25 cellular contexts compared by ENCODE assay signal in the genomic region with DNA sequence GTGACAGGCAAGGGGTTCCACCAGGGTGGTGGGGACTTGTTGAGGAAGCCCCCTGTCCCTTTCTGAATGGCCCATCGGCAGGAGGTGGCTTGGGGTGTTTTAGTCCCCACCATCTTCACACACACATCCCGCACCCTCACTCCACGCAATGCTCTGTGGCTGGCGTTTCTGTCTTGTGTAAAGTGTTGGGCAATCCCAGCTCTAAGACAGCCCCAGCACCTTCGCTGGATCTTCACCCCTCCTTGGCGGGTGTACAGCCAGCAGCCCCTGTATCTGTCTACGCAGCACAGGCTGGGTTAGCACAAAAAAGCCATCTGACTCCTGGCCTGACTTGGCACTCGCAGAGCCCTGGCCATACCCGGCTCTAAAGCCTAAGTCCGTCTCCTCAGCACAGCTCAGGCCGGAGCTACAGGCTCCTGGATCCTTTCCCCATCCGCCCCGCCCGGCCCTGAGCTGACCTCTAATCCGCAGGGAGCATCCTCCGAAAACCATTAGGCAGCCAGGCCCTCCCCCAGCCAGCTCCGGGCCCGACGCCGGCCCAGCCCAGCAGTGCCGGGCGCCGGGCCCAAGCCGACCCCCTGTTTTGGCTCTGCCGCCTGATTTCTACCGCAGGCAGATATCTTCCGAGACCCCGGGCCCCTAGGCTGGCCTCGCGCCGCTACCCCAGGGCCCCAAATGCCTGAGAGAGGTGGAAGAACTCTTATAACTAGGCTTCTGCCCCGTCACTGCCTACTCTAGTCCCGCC. TPM values are rescaled to one million over a fixed set of nuclear protein-coding genes. Genes with fewer than 3 reads are reported as not detected.
DNase-seq lines count a peak whose midpoint lies in the region; ATAC-seq, FAIRE-seq and TF ChIP-seq lines count a peak whose summit lies in the region.
"Had no signal": no experiment of that assay in that cellular context is flagged by ENCODE, and none has a peak within 500 bp of the region (broad histone marks: within the 10 kb centered on the region; RNA-seq: fewer than 3 reads in every experiment).

No MANE protein-coding gene starts in this region.

- DNase-seq in WERI-Rb-1, result peak; percentile 56
- peak; percentile 47 for DNase-seq in fibroblast of mammary gland (ENCODE audit: low read depth)
- DNase-seq in iPS-NIHi7 (ENCODE audit: extremely low spot score), result peak; percentile 45
- DNase-seq in type B pancreatic cell (ENCODE audit: extremely low spot score, unreplicated experiment), result no peak
- DNase-seq in NCI-H1694 (lab: John Stamatoyannopoulos, UW), result no peak
- no peak for DNase-seq in frontal cortex (ENCODE audit: low spot score in 2 of 2)
- DNase-seq: activated naive CD8-positive, alpha-beta T cell treated with anti-CD3 and anti-CD28 coated beads for 36 hours; brain microvascular endothelial cell; erythroblast; GDM1; NCI-H1417 treated with DMSO at 0.1 percent for 48 hours; NCI-H2171 treated with DMSO at 0.1 percent for 48 hours; NCI-H82; occipital lobe; PC-3; stimulated activated CD4-positive, alpha-beta T cell treated with anti-CD3 and anti-CD28 coated beads, Interleukin-2, amount 100 ng/mL, for 48 hours had no signal

- H3K27me3 ChIP-seq in WERI-Rb-1 (ENCODE audit: insufficient read depth, low read depth, severe bottlenecking), result no peaks in the 10 kb centered on the region

- H3K36me3 Mint-ChIP-seq in type B pancreatic cell, result no peaks in the 10 kb centered on the region
- H3K36me3 Mint-ChIP-seq: activated naive CD8-positive, alpha-beta T cell treated with anti-CD3 and anti-CD28 coated beads for 36 hours had no signal

- H3K36me3 ChIP-seq in WERI-Rb-1, result no peaks in the 10 kb centered on the region
- H3K36me3 ChIP-seq: brain microvascular endothelial cell had no signal

- no peak for FAIRE-seq in frontal cortex (lab: Jason Lieb, UNC)
- FAIRE-seq: D721Med, GM12891, HTR-8/SVneo had no signal

- H3K4me1 Mint-ChIP-seq in type B pancreatic cell (ENCODE audit: unreplicated experiment), result peaks cover 18% of the 10 kb centered on the region
- H3K4me1 Mint-ChIP-seq: activated naive CD8-positive, alpha-beta T cell treated with anti-CD3 and anti-CD28 coated beads for 36 hours had no signal

- H3K9me3 ChIP-seq in WERI-Rb-1 (ENCODE audit: severe bottlenecking), result no peaks in the 10 kb centered on the region

- peak overlapping the region; percentile 65 for H3K27ac Mint-ChIP-seq in type B pancreatic cell
- H3K27ac Mint-ChIP-seq: activated naive CD8-positive, alpha-beta T cell treated with anti-CD3 and anti-CD28 coated beads for 36 hours; activated T-helper 1 cell treated with anti-CD3 and anti-CD28 coated beads, Interleukin-12 subunit alpha, Interleukin-12 subunit beta, Interleukin-2, Interleukin-4 antibody, amounts not matched to agents 30 ng/mL and 10 ng/mL and 1 ng/mL, durations not matched to agents 14 hours and 24 hours and 36 hours; T-helper 2 cell treated with Interferon-gamma antibody and Interleukin-4, amounts not matched to agents 5 μg/mL and 100 μg/mL, for 36 hours had no signal

- H3K9me3 Mint-ChIP-seq in type B pancreatic cell, result no peaks in the 10 kb centered on the region
- H3K9me3 Mint-ChIP-seq: activated naive CD8-positive, alpha-beta T cell treated with anti-CD3 and anti-CD28 coated beads for 36 hours; activated T-helper 1 cell treated with anti-CD3 and anti-CD28 coated beads, Interleukin-12 subunit alpha, Interleukin-12 subunit beta, Interleukin-2, Interleukin-4 antibody, amounts not matched to agents 30 ng/mL and 10 ng/mL and 1 ng/mL, durations not matched to agents 14 hours and 24 hours and 36 hours; T-helper 2 cell treated with Interferon-gamma antibody and Interleukin-4, amounts not matched to agents 5 μg/mL and 100 μg/mL, for 36 hours had no signal

- TF ChIP-seq CTCF in WERI-Rb-1 (IDR thresholded peaks at IDR 0.05; ENCODE audit: low read depth, low read length), result no peak
- TF ChIP-seq CTCF in fibroblast of mammary gland (conservative IDR thresholded peaks at IDR 0.05; ENCODE audit: control insufficient read depth, insufficient read depth, low read depth, low read length), result no peak
- no peak for TF ChIP-seq CTCF in type B pancreatic cell (conservative IDR thresholded peaks at IDR 0.05)

- H3K4me3 Mint-ChIP-seq in type B pancreatic cell, result no peak overlapping the region
- H3K4me3 Mint-ChIP-seq: activated naive CD8-positive, alpha-beta T cell treated with anti-CD3 and anti-CD28 coated beads for 36 hours; activated T-helper 1 cell treated with anti-CD3 and anti-CD28 coated beads, Interleukin-12 subunit alpha, Interleukin-12 subunit beta, Interleukin-2, Interleukin-4 antibody, amounts not matched to agents 30 ng/mL and 10 ng/mL and 1 ng/mL, durations not matched to agents 14 hours and 24 hours and 36 hours; T-helper 2 cell treated with Interferon-gamma antibody and Interleukin-4, amounts not matched to agents 5 μg/mL and 100 μg/mL, for 36 hours had no signal

- H3K27me3 Mint-ChIP-seq in type B pancreatic cell, result peaks cover 47% of the 10 kb centered on the region

- no peak for ATAC-seq in HG03571 (IDR thresholded peaks at IDR 0.05; ENCODE audit: unreplicated experiment)
- ATAC-seq: left lobe of liver, PC-3 had no signal

- H3K27ac ChIP-seq in WERI-Rb-1, result no peak overlapping the region
- H3K27ac ChIP-seq: brain microvascular endothelial cell had no signal

- no peak overlapping the region for H3K4me3 ChIP-seq in WERI-Rb-1 (ENCODE audit: low read depth, low read length)
- no peak overlapping the region for H3K4me3 ChIP-seq in fibroblast of mammary gland (ENCODE audit: control insufficient read depth, low read depth, low read length)

RNA-seq across cellular contexts. Expression of gene TAC4, which starts 42.4 kb away (rescaled TPM):
- total RNA-seq in type B pancreatic cell (ENCODE audit: low replicate concordance) (not detected in 2 replicates), frontal cortex (not detected)
- total RNA-seq: activated CD8-positive, alpha-beta memory T cell treated with anti-CD3 and anti-CD28 coated beads for 36 hours; activated naive CD8-positive, alpha-beta T cell treated with anti-CD3 and anti-CD28 coated beads for 36 hours; activated T-helper 1 cell treated with anti-CD3 and anti-CD28 coated beads, Interleukin-12 subunit alpha, Interleukin-12 subunit beta, Interleukin-2, Interleukin-4 antibody, amounts not matched to agents 30 ng/mL and 10 ng/mL and 1 ng/mL, durations not matched to agents 14 hours and 24 hours and 36 hours; dermis microvascular lymphatic vessel endothelial cell; left lobe of liver; occipital lobe; PC-3 had no signal

Comparison
In these comparisons a context has a peak if more than half of its experiments do, and no peak if none do; other contexts are left out.
1. DNase-seq: peak in WERI-Rb-1 (single experiment), fibroblast of mammary gland (single experiment) and iPS-NIHi7 (single experiment); none in type B pancreatic cell (single experiment), NCI-H1694 (single experiment) and frontal cortex (0 of 2).